In genomic region chr16:70430667-70431536, GRCh38 we compare ENCODE assay signal across 1 cellular context.
TF ChIP-seq lines count a peak whose summit lies in the region.

No MANE protein-coding gene starts in this region.

TF ChIP-seq in K562, 482 proteins besides CTCF, POLR2A, EP300 and RAD21 (continued from another document and continues in another):
- TF ChIP-seq ZBTB7A (IDR thresholded peaks at IDR 0.05; ENCODE audit: borderline replicate concordance, control insufficient read depth, low read depth, low read length) (peak; percentile 36; the same call in 1 of the 2 replicates), ZBTB12 (CRISPR knock-in tag; IDR thresholded peaks at IDR 0.05) (peak; percentile 46; the same call in 1 of the 2 replicates), HIVEP1 (CRISPR knock-in tag; IDR thresholded peaks at IDR 0.05) (no peak; the same call in 1 of the 2 replicates), BHLHE40 (IDR thresholded peaks at IDR 0.05; ENCODE audit: low read length) (0 out of 2 replicates have a peak, but pooled peaks have one; percentile 21), BRF2 (IDR thresholded peaks at IDR 0.05; ENCODE audit: borderline replicate concordance, insufficient read depth, insufficient read length) (no peak), NFE2L1 (tag; IDR thresholded peaks at IDR 0.05; ENCODE audit: borderline replicate concordance, low read depth) (no peak), EGR1 (conservative IDR thresholded peaks at IDR 0.05) (peak; percentile 85), CXXC5 (CRISPR knock-in tag; IDR thresholded peaks at IDR 0.05) (peak; percentile 39; the same call in 1 of the 2 replicates), TCFL5 (CRISPR knock-in tag; conservative IDR thresholded peaks at IDR 0.05) (peak; percentile 51; the same call in 1 of the 2 replicates), HMG20B (CRISPR knock-in tag; IDR thresholded peaks at IDR 0.05) (no peak), ZNF311 (CRISPR knock-in tag; IDR thresholded peaks at IDR 0.05) (peak; percentile 90), ZNF3 (CRISPR knock-in tag; IDR thresholded peaks at IDR 0.05) (no peak), ZNF174 (CRISPR knock-in tag; IDR thresholded peaks at IDR 0.05) (0 out of 2 replicates have a peak, but pooled peaks have one; percentile 75), TBP (optimal IDR thresholded peaks at IDR 0.05; ENCODE audit: low read depth, low read length) (peak; percentile 22), TARDBP (IDR thresholded peaks at IDR 0.05) (no peak), ILF3 (IDR thresholded peaks at IDR 0.05; ENCODE audit: borderline replicate concordance) (no peak), SMC3 (conservative IDR thresholded peaks at IDR 0.05; ENCODE audit: insufficient read depth, low read depth, low read length) (no peak), RFX5 (IDR thresholded peaks at IDR 0.05; ENCODE audit: low read depth, low read length) (no peak), ZNF740 (CRISPR knock-in tag; IDR thresholded peaks at IDR 0.05) (0 out of 2 replicates have a peak, but pooled peaks have one; percentile 16), ZNF740 (tag; IDR thresholded peaks at IDR 0.05) (peak in 1 of 2 experiments; percentile 72; a peak in 1 of 4 replicates), RREB1 (CRISPR knock-in tag; IDR thresholded peaks at IDR 0.05) (0 out of 2 replicates have a peak, but pooled peaks have one; percentile 21), ZNF778 (CRISPR knock-in tag; IDR thresholded peaks at IDR 0.05) (no peak), ZNF518B (CRISPR knock-in tag; IDR thresholded peaks at IDR 0.05) (no peak), RFX7 (CRISPR knock-in tag; IDR thresholded peaks at IDR 0.05) (peak; percentile 52; the same call in 1 of the 2 replicates), TRIM25 (IDR thresholded peaks at IDR 0.05; ENCODE audit: borderline replicate concordance) (no peak), ID3 (CRISPR knock-in tag; IDR thresholded peaks at IDR 0.05) (no peak), ID3 (tag; IDR thresholded peaks at IDR 0.05) (peak; percentile 30; the same call in 1 of the 2 replicates), CREB3L1 (IDR thresholded peaks at IDR 0.05; ENCODE audit: borderline replicate concordance, low read depth) (no peak), ZNF324 (CRISPR knock-in tag; IDR thresholded peaks at IDR 0.05) (peak; percentile 36; the same call in 1 of the 2 replicates), ZKSCAN8 (CRISPR knock-in tag; IDR thresholded peaks at IDR 0.05) (peak; percentile 59; the same call in 1 of the 2 replicates), SNRNP70 (optimal IDR thresholded peaks at IDR 0.05; ENCODE audit: low read depth, low read length) (no peak), GABPB1 (CRISPR knock-in tag; IDR thresholded peaks at IDR 0.05) (0 out of 2 replicates have a peak, but pooled peaks have one; percentile 11), ZBTB11 (CRISPR knock-in tag; IDR thresholded peaks at IDR 0.05) (peak in 1 of 3 experiments; percentile 97; a peak in 2 of 6 replicates), THRB (CRISPR knock-in tag; conservative IDR thresholded peaks at IDR 0.05) (0 out of 2 replicates have a peak, but pooled peaks have one; percentile 15), SAFB2 (IDR thresholded peaks at IDR 0.05; ENCODE audit: borderline replicate concordance, low read depth, low read length, severe bottlenecking) (no peak), MAZ (CRISPR knock-in tag; conservative IDR thresholded peaks at IDR 0.05 in 1 of 2, IDR thresholded peaks at IDR 0.05 in 1 of 2) (peak in 1 of 2 experiments; percentile 66; a peak in 2 of 4 replicates)
